1 cellular context compared by ENCODE assay signal in the genomic region with DNA sequence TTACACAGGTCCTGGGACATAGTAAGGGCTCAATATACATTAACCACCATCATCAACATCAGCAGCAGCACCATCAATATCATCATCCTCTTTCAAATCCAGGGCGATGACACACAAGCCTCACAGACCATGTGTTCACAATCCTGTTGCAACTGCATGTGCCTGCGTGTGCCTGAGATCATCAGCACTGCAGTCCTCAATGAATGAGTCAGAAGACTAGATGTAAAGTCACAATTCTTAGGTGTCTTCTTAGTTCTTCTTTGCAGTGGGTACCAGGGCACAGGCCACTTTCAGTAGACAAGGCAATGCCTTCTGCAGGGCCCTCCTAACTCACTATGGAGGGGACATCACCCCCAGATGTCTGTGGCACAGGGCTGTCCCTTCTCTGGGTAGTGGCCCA.
A peak's percentile ranks its signal among the peaks of the same experiment; 100 is the strongest.
TF ChIP-seq lines count a peak whose summit lies in the region.

No MANE protein-coding gene starts in this region.

TF ChIP-seq in K562, 482 proteins besides CTCF, POLR2A, EP300 and RAD21 (continued from another document):
- TF ChIP-seq, protein P1, sequence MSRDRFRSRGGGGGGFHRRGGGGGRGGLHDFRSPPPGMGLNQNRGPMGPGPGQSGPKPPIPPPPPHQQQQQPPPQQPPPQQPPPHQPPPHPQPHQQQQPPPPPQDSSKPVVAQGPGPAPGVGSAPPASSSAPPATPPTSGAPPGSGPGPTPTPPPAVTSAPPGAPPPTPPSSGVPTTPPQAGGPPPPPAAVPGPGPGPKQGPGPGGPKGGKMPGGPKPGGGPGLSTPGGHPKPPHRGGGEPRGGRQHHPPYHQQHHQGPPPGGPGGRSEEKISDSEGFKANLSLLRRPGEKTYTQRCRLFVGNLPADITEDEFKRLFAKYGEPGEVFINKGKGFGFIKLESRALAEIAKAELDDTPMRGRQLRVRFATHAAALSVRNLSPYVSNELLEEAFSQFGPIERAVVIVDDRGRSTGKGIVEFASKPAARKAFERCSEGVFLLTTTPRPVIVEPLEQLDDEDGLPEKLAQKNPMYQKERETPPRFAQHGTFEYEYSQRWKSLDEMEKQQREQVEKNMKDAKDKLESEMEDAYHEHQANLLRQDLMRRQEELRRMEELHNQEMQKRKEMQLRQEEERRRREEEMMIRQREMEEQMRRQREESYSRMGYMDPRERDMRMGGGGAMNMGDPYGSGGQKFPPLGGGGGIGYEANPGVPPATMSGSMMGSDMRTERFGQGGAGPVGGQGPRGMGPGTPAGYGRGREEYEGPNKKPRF (IDR thresholded peaks at IDR 0.05; ENCODE audit: low read depth, low read length), result no peak
- TF ChIP-seq NCOR1 (IDR thresholded peaks at IDR 0.05) (no peak), BHLHE40 (IDR thresholded peaks at IDR 0.05; ENCODE audit: low read length) (peak; percentile 70), MNT (conservative IDR thresholded peaks at IDR 0.05) (no peak; a peak in 1 of 4 replicates), MLX (CRISPR knock-in tag; conservative IDR thresholded peaks at IDR 0.05) (no peak), RBM34 (IDR thresholded peaks at IDR 0.05; ENCODE audit: borderline replicate concordance, insufficient read depth, low read length) (no peak), HDAC2 (IDR thresholded peaks at IDR 0.05) (no peak), PKNOX1 (IDR thresholded peaks at IDR 0.05) (no peak), NFRKB (IDR thresholded peaks at IDR 0.05; ENCODE audit: low read depth) (no peak)
- TF ChIP-seq, protein P2, sequence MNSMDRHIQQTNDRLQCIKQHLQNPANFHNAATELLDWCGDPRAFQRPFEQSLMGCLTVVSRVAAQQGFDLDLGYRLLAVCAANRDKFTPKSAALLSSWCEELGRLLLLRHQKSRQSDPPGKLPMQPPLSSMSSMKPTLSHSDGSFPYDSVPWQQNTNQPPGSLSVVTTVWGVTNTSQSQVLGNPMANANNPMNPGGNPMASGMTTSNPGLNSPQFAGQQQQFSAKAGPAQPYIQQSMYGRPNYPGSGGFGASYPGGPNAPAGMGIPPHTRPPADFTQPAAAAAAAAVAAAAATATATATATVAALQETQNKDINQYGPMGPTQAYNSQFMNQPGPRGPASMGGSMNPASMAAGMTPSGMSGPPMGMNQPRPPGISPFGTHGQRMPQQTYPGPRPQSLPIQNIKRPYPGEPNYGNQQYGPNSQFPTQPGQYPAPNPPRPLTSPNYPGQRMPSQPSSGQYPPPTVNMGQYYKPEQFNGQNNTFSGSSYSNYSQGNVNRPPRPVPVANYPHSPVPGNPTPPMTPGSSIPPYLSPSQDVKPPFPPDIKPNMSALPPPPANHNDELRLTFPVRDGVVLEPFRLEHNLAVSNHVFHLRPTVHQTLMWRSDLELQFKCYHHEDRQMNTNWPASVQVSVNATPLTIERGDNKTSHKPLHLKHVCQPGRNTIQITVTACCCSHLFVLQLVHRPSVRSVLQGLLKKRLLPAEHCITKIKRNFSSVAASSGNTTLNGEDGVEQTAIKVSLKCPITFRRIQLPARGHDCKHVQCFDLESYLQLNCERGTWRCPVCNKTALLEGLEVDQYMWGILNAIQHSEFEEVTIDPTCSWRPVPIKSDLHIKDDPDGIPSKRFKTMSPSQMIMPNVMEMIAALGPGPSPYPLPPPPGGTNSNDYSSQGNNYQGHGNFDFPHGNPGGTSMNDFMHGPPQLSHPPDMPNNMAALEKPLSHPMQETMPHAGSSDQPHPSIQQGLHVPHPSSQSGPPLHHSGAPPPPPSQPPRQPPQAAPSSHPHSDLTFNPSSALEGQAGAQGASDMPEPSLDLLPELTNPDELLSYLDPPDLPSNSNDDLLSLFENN (IDR thresholded peaks at IDR 0.05; ENCODE audit: low read depth in 2 of 2, low read length in 2 of 2), result no peak
- TF ChIP-seq, protein P3, sequence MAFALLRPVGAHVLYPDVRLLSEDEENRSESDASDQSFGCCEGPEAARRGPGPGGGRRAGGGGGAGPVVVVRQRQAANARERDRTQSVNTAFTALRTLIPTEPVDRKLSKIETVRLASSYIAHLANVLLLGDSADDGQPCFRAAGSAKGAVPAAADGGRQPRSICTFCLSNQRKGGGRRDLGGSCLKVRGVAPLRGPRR (CRISPR knock-in tag; IDR thresholded peaks at IDR 0.05), result no peak
- TF ChIP-seq, protein P4, sequence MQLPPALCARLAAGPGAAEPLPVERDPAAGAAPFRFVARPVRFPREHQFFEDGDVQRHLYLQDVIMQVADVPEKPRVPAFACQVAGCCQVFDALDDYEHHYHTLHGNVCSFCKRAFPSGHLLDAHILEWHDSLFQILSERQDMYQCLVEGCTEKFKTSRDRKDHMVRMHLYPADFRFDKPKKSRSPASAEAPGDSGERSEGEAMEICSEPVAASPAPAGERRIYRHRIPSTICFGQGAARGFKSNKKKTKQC (CRISPR knock-in tag; IDR thresholded peaks at IDR 0.05), result no peak
